Comparison of ENCODE assay signal across 8 cellular contexts in the genomic region with DNA sequence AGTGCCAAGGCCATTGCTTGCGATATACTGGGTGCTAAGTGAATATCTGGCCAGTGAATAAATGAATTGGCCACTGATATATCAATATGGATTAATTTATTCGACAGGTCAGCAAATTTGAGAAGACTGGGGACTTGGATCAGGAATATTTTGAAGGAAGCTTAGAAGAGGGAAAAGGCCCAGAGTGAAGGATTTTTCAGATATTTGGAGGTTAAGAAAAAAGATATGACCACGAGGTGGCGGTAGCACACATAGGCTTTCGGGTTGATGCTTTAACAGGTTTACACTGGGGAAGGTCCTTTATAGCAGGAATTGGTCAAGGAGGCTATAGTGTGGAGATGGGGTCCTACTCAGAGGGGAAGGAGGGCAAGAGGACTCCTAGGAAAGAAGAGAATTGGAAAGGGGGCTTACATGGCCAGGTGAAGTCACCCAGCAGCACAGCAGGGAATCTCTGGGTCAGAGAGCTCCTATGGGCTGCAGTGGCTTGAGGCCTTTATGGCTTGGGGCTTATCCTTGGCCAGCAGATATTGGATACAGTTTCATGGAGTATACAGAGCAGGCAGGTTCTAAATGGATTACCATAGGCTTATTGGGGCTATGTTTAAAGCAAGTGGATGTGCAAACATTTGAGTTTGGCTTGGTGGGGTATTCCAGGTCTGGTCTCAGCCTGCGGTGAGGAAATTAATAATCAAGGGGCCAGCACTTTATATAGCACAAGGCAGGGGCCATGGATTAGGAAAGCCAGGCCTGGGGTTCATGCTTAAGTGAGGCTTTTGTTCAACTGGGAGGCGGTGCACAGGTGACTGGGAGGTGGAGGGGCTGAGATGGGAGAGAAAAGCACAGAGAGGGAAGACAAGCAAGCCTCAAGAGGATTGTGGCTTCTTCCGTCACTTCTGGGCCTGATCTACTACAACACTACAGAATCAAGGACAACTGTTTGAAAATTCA.
A peak's percentile ranks its signal among the peaks of the same experiment; 100 is the strongest.
DNase-seq lines count a peak whose midpoint lies in the region; ATAC-seq and TF ChIP-seq lines count a peak whose summit lies in the region.

No MANE protein-coding gene starts in this region.

- H3K4me3 ChIP-seq in HL-60 (replicated peaks; ENCODE audit: insufficient read depth, low read length) (no peak overlapping the region), coronary artery (no peak overlapping the region)

- no peak overlapping the region for H3K27ac Mint-ChIP-seq in memory B cell

- H3K27me3 ChIP-seq in HL-60 (ENCODE audit: insufficient read depth, poor library complexity, severe bottlenecking), result no peaks in the 10 kb centered on the region

- H3K9me3 Mint-ChIP-seq in memory B cell, result no peaks in the 10 kb centered on the region

- ATAC-seq in SK-N-SH treated with all-trans-retinoic acid at 6 μM for 48 hours (peak; percentile 71), memory B cell (ENCODE audit: low read depth) (peak; percentile 31), HG03108 (IDR thresholded peaks at IDR 0.05; ENCODE audit: unreplicated experiment) (no peak), GM18498 (IDR thresholded peaks at IDR 0.05; ENCODE audit: unreplicated experiment) (no peak)

- DNase-seq in DMS53 (lab: John Stamatoyannopoulos, UW), result peak; percentile 80
- DNase-seq in HL-60 (ENCODE audit: low read depth in 1 of 2, low spot score in 1 of 2), result peak in 1 of 2 experiments; percentile 30
- peak; percentile 38 for DNase-seq in coronary artery (ENCODE audit: low spot score)
- peak; percentile 27 to 39 for DNase-seq in memory B cell (ENCODE audit: low spot score in 2 of 2)
- DNase-seq in NK-92 treated with Interleukin-12 subunit alpha and Interleukin-12 subunit beta, amount 100 ng/mL, for 24 hours (lab: John Stamatoyannopoulos, UW), result no peak

- H3K27me3 Mint-ChIP-seq in memory B cell, result no peaks in the 10 kb centered on the region

- H3K36me3 Mint-ChIP-seq in memory B cell, result no peaks in the 10 kb centered on the region

- TF ChIP-seq CTCF in HL-60 (IDR thresholded peaks at IDR 0.05; ENCODE audit: insufficient read depth, low read length) (peak; percentile 25), coronary artery (IDR thresholded peaks at IDR 0.05) (no peak)

- H3K27ac ChIP-seq in HL-60 (replicated peaks), result no peak overlapping the region
- H3K27ac ChIP-seq in coronary artery, result no peak overlapping the region

- H3K4me3 Mint-ChIP-seq in memory B cell, result no peak overlapping the region

- peaks cover 10% of the 10 kb centered on the region for H3K4me1 Mint-ChIP-seq in memory B cell

TF ChIP-seq in SK-N-SH treated with all-trans-retinoic acid at 6 μM for 48 hours, 23 proteins besides CTCF, POLR2A, EP300 and RAD21:
- TF ChIP-seq ZNF8 (CRISPR knock-in tag; IDR thresholded peaks at IDR 0.05) (no peak), RARB (CRISPR knock-in tag; IDR thresholded peaks at IDR 0.05) (no peak), ESRRG (CRISPR knock-in tag; IDR thresholded peaks at IDR 0.05) (no peak), ISL1 (CRISPR knock-in tag; IDR thresholded peaks at IDR 0.05) (no peak), CSRNP3 (CRISPR knock-in tag; IDR thresholded peaks at IDR 0.05) (no peak), SNAI2 (CRISPR knock-in tag; IDR thresholded peaks at IDR 0.05) (no peak), ARNTL (CRISPR knock-in tag; IDR thresholded peaks at IDR 0.05; ENCODE audit: borderline replicate concordance, low read depth) (no peak), ZC3H10 (CRISPR knock-in tag; IDR thresholded peaks at IDR 0.05) (no peak), CREB5 (CRISPR knock-in tag; IDR thresholded peaks at IDR 0.05; ENCODE audit: low read depth) (no peak), ZFP30 (CRISPR knock-in tag; IDR thresholded peaks at IDR 0.05) (no peak), ZFP3 (CRISPR knock-in tag; IDR thresholded peaks at IDR 0.05) (no peak), BACH2 (CRISPR knock-in tag; IDR thresholded peaks at IDR 0.05; ENCODE audit: borderline replicate concordance) (no peak), PPARA (CRISPR knock-in tag; IDR thresholded peaks at IDR 0.05; ENCODE audit: borderline replicate concordance) (no peak), TCF4 (CRISPR knock-in tag; IDR thresholded peaks at IDR 0.05; ENCODE audit: borderline replicate concordance) (no peak), ZNF70 (CRISPR knock-in tag; IDR thresholded peaks at IDR 0.05) (no peak), CSDC2 (CRISPR knock-in tag; IDR thresholded peaks at IDR 0.05) (no peak), ZNF565 (CRISPR knock-in tag; conservative IDR thresholded peaks at IDR 0.05; ENCODE audit: low read depth) (no peak)
- TF ChIP-seq, protein P1, sequence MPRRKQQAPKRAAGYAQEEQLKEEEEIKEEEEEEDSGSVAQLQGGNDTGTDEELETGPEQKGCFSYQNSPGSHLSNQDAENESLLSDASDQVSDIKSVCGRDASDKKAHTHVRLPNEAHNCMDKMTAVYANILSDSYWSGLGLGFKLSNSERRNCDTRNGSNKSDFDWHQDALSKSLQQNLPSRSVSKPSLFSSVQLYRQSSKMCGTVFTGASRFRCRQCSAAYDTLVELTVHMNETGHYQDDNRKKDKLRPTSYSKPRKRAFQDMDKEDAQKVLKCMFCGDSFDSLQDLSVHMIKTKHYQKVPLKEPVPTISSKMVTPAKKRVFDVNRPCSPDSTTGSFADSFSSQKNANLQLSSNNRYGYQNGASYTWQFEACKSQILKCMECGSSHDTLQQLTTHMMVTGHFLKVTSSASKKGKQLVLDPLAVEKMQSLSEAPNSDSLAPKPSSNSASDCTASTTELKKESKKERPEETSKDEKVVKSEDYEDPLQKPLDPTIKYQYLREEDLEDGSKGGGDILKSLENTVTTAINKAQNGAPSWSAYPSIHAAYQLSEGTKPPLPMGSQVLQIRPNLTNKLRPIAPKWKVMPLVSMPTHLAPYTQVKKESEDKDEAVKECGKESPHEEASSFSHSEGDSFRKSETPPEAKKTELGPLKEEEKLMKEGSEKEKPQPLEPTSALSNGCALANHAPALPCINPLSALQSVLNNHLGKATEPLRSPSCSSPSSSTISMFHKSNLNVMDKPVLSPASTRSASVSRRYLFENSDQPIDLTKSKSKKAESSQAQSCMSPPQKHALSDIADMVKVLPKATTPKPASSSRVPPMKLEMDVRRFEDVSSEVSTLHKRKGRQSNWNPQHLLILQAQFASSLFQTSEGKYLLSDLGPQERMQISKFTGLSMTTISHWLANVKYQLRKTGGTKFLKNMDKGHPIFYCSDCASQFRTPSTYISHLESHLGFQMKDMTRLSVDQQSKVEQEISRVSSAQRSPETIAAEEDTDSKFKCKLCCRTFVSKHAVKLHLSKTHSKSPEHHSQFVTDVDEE (CRISPR knock-in tag; IDR thresholded peaks at IDR 0.05), result no peak
- TF ChIP-seq, protein P2, sequence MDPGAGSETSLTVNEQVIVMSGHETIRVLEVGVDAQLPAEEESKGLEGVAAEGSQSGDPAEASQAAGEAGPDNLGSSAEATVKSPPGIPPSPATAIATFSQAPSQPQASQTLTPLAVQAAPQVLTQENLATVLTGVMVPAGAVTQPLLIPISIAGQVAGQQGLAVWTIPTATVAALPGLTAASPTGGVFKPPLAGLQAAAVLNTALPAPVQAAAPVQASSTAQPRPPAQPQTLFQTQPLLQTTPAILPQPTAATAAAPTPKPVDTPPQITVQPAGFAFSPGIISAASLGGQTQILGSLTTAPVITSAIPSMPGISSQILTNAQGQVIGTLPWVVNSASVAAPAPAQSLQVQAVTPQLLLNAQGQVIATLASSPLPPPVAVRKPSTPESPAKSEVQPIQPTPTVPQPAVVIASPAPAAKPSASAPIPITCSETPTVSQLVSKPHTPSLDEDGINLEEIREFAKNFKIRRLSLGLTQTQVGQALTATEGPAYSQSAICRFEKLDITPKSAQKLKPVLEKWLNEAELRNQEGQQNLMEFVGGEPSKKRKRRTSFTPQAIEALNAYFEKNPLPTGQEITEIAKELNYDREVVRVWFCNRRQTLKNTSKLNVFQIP (CRISPR knock-in tag; IDR thresholded peaks at IDR 0.05; ENCODE audit: borderline replicate concordance, low read depth), result no peak
TF ChIP-seq in SK-N-SH treated with all-trans-retinoic acid at 6 μM for 48 hours: peak in this region for 0.

Comparison
In these comparisons a context has a peak if more than half of its experiments do, and no peak if none do; other contexts are left out.
1. ATAC-seq: peak in SK-N-SH treated with all-trans-retinoic acid at 6 μM for 48 hours (single experiment) and memory B cell (single experiment); none in HG03108 (single experiment) and GM18498 (single experiment).